In genomic region chr15:89366656-89367393, GRCh38 we compare ENCODE assay signal across 3 cellular contexts.
TF ChIP-seq lines count a peak whose summit lies in the region.

No MANE protein-coding gene starts in this region.

TF ChIP-seq in IMR-90, 13 proteins besides CTCF, POLR2A, EP300 and RAD21:
- TF ChIP-seq MAZ (IDR thresholded peaks at IDR 0.05; ENCODE audit: borderline replicate concordance, low read depth, low read length), result no peak
- no peak for TF ChIP-seq BHLHE40 (IDR thresholded peaks at IDR 0.05; ENCODE audit: low read depth, low read length)
- no peak for TF ChIP-seq RCOR1 (IDR thresholded peaks at IDR 0.05; ENCODE audit: insufficient replicate concordance, low read length)
- TF ChIP-seq USF2 (IDR thresholded peaks at IDR 0.05; ENCODE audit: low read depth, low read length), result no peak
- TF ChIP-seq RFX5 (IDR thresholded peaks at IDR 0.05; ENCODE audit: low read depth, low read length), result no peak
- TF ChIP-seq ELK1 (IDR thresholded peaks at IDR 0.05; ENCODE audit: borderline replicate concordance, low read depth, low read length), result no peak
TF ChIP-seq in IMR-90: peak in this region for 0.

TF ChIP-seq in K562, 482 proteins besides CTCF, POLR2A, EP300 and RAD21:
- TF ChIP-seq PHF20 (IDR thresholded peaks at IDR 0.05; ENCODE audit: partially characterized antibody) (no peak), MEF2A (IDR thresholded peaks at IDR 0.05; ENCODE audit: control insufficient read depth, low read depth, low read length) (no peak), DIDO1 (tag; IDR thresholded peaks at IDR 0.05; ENCODE audit: low read depth) (no peak), ZNF274 (IDR thresholded peaks at IDR 0.05; ENCODE audit: borderline replicate concordance, low read depth, low read length) (no peak), RB1 (IDR thresholded peaks at IDR 0.05; ENCODE audit: low read depth) (no peak), SAFB2 (IDR thresholded peaks at IDR 0.05; ENCODE audit: borderline replicate concordance, low read depth, low read length, severe bottlenecking) (no peak), MEF2D (tag; conservative IDR thresholded peaks at IDR 0.05; ENCODE audit: low read depth) (no peak), HMG20A (CRISPR knock-in tag; conservative IDR thresholded peaks at IDR 0.05) (no peak), ZNF318 (IDR thresholded peaks at IDR 0.05; ENCODE audit: borderline replicate concordance in 1 of 2, low read depth in 1 of 2) (no peak), PTRF (tag; IDR thresholded peaks at IDR 0.05) (no peak), ZNF184 (CRISPR knock-in tag; IDR thresholded peaks at IDR 0.05) (no peak), ID3 (CRISPR knock-in tag; IDR thresholded peaks at IDR 0.05) (no peak), ID3 (tag; IDR thresholded peaks at IDR 0.05) (no peak)

TF ChIP-seq in neural cell, 6 proteins besides CTCF, POLR2A, EP300 and RAD21:
- TF ChIP-seq EZH2 (IDR thresholded peaks at IDR 0.05; ENCODE audit: borderline replicate concordance, insufficient read depth, low read length, poor library complexity, severe bottlenecking), result no peak
- TF ChIP-seq POLR2AphosphoS5 (IDR thresholded peaks at IDR 0.05), result no peak
- TF ChIP-seq TAF1 (IDR thresholded peaks at IDR 0.05; ENCODE audit: low read depth), result no peak
- no peak for TF ChIP-seq REST (IDR thresholded peaks at IDR 0.05; ENCODE audit: borderline replicate concordance)
- TF ChIP-seq SMC3 (conservative IDR thresholded peaks at IDR 0.05; ENCODE audit: poor library complexity), result no peak
